9 cellular contexts compared by ENCODE assay signal in the genomic region with DNA sequence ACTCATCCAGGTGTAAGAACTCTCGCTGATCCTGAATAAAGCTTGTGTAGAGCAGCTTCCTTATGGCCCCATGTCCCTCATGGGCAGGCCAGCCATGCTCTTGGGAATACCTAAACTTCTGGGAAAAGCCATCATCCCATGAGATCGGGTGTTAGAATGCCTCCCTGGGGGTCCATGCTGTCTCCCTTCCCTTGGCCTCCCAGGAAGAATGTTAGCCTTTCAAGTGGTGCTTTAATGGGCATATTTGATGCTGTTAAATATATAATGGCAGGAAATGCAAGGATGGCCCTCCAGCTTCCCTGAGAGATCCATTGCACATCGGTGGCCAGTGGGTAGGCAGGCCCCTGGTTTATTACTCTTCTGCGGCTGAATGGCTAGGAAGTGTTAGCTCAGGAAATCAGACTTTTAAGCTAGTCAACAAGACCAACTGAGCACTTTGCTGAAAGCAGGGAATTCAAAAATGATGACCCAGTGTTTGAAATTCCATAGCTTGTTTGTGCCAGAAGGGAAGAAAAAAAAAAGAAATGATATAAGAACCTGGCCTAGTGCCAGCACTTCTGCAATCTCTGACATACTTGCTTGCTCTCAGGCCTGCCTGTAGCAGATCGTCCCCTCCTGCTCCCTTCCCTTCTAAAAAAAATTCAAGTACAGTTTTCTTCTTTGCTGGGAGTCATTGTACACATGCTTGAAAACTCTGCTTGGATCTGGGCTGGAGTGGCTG.
DNase-seq lines count a peak whose midpoint lies in the region; ATAC-seq and TF ChIP-seq lines count a peak whose summit lies in the region.
"Had no signal": no experiment of that assay in that cellular context is flagged by ENCODE, and none has a peak within 500 bp of the region (broad histone marks: within the 10 kb centered on the region; RNA-seq: fewer than 3 reads in every experiment).

No MANE protein-coding gene starts in this region.

- no peak for ATAC-seq in HG02840 (IDR thresholded peaks at IDR 0.05; ENCODE audit: low FRiP score, unreplicated experiment)
- no peak for ATAC-seq in HG02885 (IDR thresholded peaks at IDR 0.05; ENCODE audit: poor library complexity, unreplicated experiment)

- DNase-seq in EH (ENCODE audit: low read depth) (peak; percentile 93), SK-N-MC (ENCODE audit: low read depth, low spot score) (peak; percentile 55), glomerular visceral epithelial cell (ENCODE audit: extremely low spot score) (peak; percentile 56), renal cortical epithelial cell (ENCODE audit: low read depth) (peak; percentile 40), GM19238 (ENCODE audit: insufficient read length, low spot score) (no peak), WERI-Rb-1 (no peak)
- DNase-seq: DND-41 had no signal

- H3K9me3 ChIP-seq in SK-N-MC (ENCODE audit: low read depth, low read length) (no peaks in the 10 kb centered on the region), WERI-Rb-1 (ENCODE audit: severe bottlenecking) (no peaks in the 10 kb centered on the region)

- H3K36me3 ChIP-seq in SK-N-MC (ENCODE audit: insufficient read depth, low read length) = no peaks in the 10 kb centered on the region
- H3K36me3 ChIP-seq in WERI-Rb-1 = no peaks in the 10 kb centered on the region

- no peak for TF ChIP-seq CTCF in WERI-Rb-1 (IDR thresholded peaks at IDR 0.05; ENCODE audit: low read depth, low read length)

- H3K9ac ChIP-seq in SK-N-MC (ENCODE audit: insufficient read length) = peak overlapping the region; percentile 37

- H3K27ac ChIP-seq in SK-N-MC = peak overlapping the region; percentile 95
- H3K27ac ChIP-seq in WERI-Rb-1 = no peak overlapping the region

- no peaks in the 10 kb centered on the region for H3K27me3 ChIP-seq in WERI-Rb-1 (ENCODE audit: insufficient read depth, low read depth, severe bottlenecking)

- H3K4me3 ChIP-seq in SK-N-MC (peak overlapping the region; percentile 51), WERI-Rb-1 (ENCODE audit: low read depth, low read length) (no peak overlapping the region)

Comparison
In these comparisons a context has a peak if more than half of its experiments do, and no peak if none do; other contexts are left out.
1. DNase-seq: peak in EH (single experiment), SK-N-MC (single experiment), glomerular visceral epithelial cell (single experiment) and renal cortical epithelial cell (single experiment); none in GM19238 (single experiment) and WERI-Rb-1 (single experiment).